Comparison of ENCODE assay signal across 37 cellular contexts in the genomic region with DNA sequence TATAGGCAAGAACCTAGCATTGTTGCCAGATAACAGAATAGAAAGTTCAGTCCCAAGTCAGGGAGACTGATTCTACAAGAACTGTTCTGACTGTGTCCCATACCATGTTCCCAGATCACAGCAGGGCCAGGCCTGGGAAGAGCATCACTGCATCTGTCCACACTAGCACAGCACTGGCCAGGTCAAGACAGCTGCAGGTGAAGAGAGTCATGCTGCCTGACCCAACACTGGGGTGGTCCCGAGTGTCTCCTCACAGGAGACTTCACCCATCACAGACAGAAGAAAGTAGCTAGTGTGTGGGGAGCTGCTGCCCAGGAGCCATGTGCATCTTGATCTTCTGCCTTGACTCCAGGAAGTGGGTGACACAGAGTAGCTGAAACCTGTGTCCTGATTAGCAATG. TPM values are rescaled to one million over a fixed set of nuclear protein-coding genes. Genes with fewer than 3 reads are reported as not detected.
"Had no signal": no experiment of that assay in that cellular context is flagged by ENCODE, and none has a peak within 500 bp of the region (broad histone marks: within the 10 kb centered on the region; RNA-seq: fewer than 3 reads in every experiment).

No MANE protein-coding gene starts in this region.

- H3K27me3 ChIP-seq: gastrocnemius medialis, hepatocyte, left lung, neural progenitor cell, sigmoid colon, testis, tibial artery had no signal

- H3K27ac Mint-ChIP-seq: effector memory CD8-positive, alpha-beta T cell; naive thymus-derived CD4-positive, alpha-beta T cell; nephron; neural progenitor cell; type B pancreatic cell had no signal

- H3K9ac ChIP-seq: neural progenitor cell had no signal

- H3K9me3 ChIP-seq: gastrocnemius medialis, left lung, psoas muscle, sigmoid colon, testis, tibial artery had no signal

- H3K4me3 ChIP-seq: coronary artery, gastrocnemius medialis, hepatocyte, left lung, neural progenitor cell, psoas muscle, sigmoid colon, testis, tibial artery had no signal

- H3K9me3 Mint-ChIP-seq: central memory CD8-positive, alpha-beta T cell; effector memory CD8-positive, alpha-beta T cell; nephron; type B pancreatic cell had no signal

- H3K36me3 ChIP-seq: gastrocnemius medialis, left lung, neural progenitor cell, sigmoid colon, tibial artery had no signal

- H3K27me3 Mint-ChIP-seq: type B pancreatic cell had no signal

- H3K79me2 ChIP-seq: hepatocyte had no signal

- H3K27ac ChIP-seq: coronary artery, gastrocnemius medialis, hepatocyte, left lung, neural progenitor cell, psoas muscle, sigmoid colon, tibial artery had no signal

- H3K4me1 Mint-ChIP-seq: nephron had no signal

- H3K4me2 ChIP-seq: hepatocyte, neural progenitor cell had no signal

- H3K4me1 ChIP-seq: gastrocnemius medialis, left lung, neural progenitor cell, psoas muscle, sigmoid colon, testis, tibial artery had no signal

- H3K4me3 Mint-ChIP-seq: central memory CD8-positive, alpha-beta T cell; effector memory CD8-positive, alpha-beta T cell; naive thymus-derived CD4-positive, alpha-beta T cell; nephron; neural progenitor cell; type B pancreatic cell had no signal

- DNase-seq: dermis blood vessel endothelial cell; effector memory CD8-positive, alpha-beta T cell; foreskin fibroblast; gastrocnemius medialis; head of caudate nucleus; left cardiac atrium; left lung; mesendoderm; midbrain; naive thymus-derived CD4-positive, alpha-beta T cell; nucleus accumbens; psoas muscle; right cardiac atrium; stimulated activated CD4-positive, alpha-beta T cell treated with anti-CD3 and anti-CD28 coated beads, Interleukin-1b, Interleukin-23, amount 100 ng/mL, for 48 hours; stimulated activated CD4-positive, alpha-beta T cell treated with anti-CD3 and anti-CD28 coated beads, Interleukin-4, amount 100 ng/mL, for 1 hour; stimulated activated CD8-positive, alpha-beta memory T cell treated with anti-CD3 and anti-CD28 coated beads, Interleukin-4, amount 100 ng/mL, for 48 hours; stimulated activated naive CD8-positive, alpha-beta T cell treated with anti-CD3 and anti-CD28 coated beads, Interleukin-15, Interleukin-2, amounts not matched to agents 100 U/mL and 50 U/mL, for 24 hours; substantia nigra; testis; tibial artery had no signal

- H3K36me3 Mint-ChIP-seq: naive thymus-derived CD4-positive, alpha-beta T cell; neural progenitor cell; type B pancreatic cell had no signal

- ATAC-seq: effector memory CD8-positive, alpha-beta T cell; gastrocnemius medialis; left cardiac atrium; left lung; naive thymus-derived CD4-positive, alpha-beta T cell; psoas muscle; right cardiac atrium; stimulated activated naive CD8-positive, alpha-beta T cell treated with anti-CD3 and anti-CD28 coated beads, Interleukin-15, Interleukin-2, amounts not matched to agents 100 U/mL and 50 U/mL, for 24 hours had no signal

- H2AFZ ChIP-seq: hepatocyte, neural progenitor cell had no signal

RNA-seq across cellular contexts. Expression of a gene that starts 1.3 kb away (rescaled TPM):
- total RNA-seq: chondrocyte; dermis blood vessel endothelial cell; gastrocnemius medialis; glomerular endothelial cell; hepatocyte; kidney epithelial cell; left cardiac atrium; left lung; lower leg skin; lung microvascular endothelial cell; mucosa of gallbladder; naive thymus-derived CD4-positive, alpha-beta T cell; osteocyte; psoas muscle; renal cortical epithelial cell; right cardiac atrium; sigmoid colon; skeletal muscle tissue had no signal
- polyA plus RNA-seq: esophagus; hepatocyte; naive thymus-derived CD4-positive, alpha-beta T cell; psoas muscle; right cardiac atrium; sigmoid colon had no signal

RNA-seq across cellular contexts. Expression of a gene that starts 36.1 kb away (rescaled TPM):
- total RNA-seq: chondrocyte; dermis blood vessel endothelial cell; gastrocnemius medialis; glomerular endothelial cell; hepatocyte; kidney epithelial cell; left cardiac atrium; left lung; lower leg skin; mucosa of gallbladder; naive thymus-derived CD4-positive, alpha-beta T cell; osteocyte; psoas muscle; renal cortical epithelial cell; right cardiac atrium; sigmoid colon; skeletal muscle tissue had no signal
- polyA plus RNA-seq: hepatocyte; naive thymus-derived CD4-positive, alpha-beta T cell; psoas muscle; right cardiac atrium; sigmoid colon had no signal
